29 cellular contexts compared by ENCODE assay signal in the genomic region with DNA sequence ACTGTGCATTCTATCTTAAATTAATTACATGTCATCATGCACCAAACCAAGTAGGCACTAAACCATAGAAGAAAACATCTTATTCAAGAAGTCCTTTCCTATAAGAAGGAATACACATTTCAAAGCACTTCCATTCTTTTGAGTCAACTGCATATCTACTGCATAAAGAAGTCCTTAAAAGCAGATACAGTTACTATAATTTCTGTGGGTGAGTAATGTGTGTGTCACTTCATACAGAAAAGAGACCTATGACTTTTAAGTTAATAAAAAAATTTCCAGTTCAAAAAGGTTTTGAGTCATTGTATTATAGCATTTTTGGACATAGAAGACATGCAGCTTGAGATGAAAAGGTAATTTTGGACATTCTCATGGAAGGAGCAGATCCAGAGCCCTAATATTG.
DNase-seq lines count a peak whose midpoint lies in the region; ATAC-seq, FAIRE-seq and TF ChIP-seq lines count a peak whose summit lies in the region.
"Had no signal": no experiment of that assay in that cellular context is flagged by ENCODE, and none has a peak within 500 bp of the region (broad histone marks: within the 10 kb centered on the region; RNA-seq: fewer than 3 reads in every experiment).

No MANE protein-coding gene starts in this region.

- no peak for TF ChIP-seq CTCF in bronchial epithelial cell (IDR thresholded peaks at IDR 0.05; ENCODE audit: insufficient read depth, low read length, severe bottlenecking)
- no peak for TF ChIP-seq CTCF in keratinocyte (optimal IDR thresholded peaks at IDR 0.05 in 1 of 3, IDR thresholded peaks at IDR 0.05 in 1 of 3, conservative IDR thresholded peaks at IDR 0.05 in 1 of 3; ENCODE audit: extremely low read depth in 1 of 3, insufficient read depth in 2 of 3, low read length in 3 of 3)

- peak; percentile 1 for DNase-seq in COLO829 (ENCODE audit: low spot score)
- peak; percentile 70 for DNase-seq in M059J (ENCODE audit: low read depth)
- DNase-seq in bronchial epithelial cell (ENCODE audit: low read depth): peak; percentile 88
- DNase-seq in keratinocyte (ENCODE audit: low read depth, low spot score): peak; percentile 35
- DNase-seq in immature natural killer cell: no peak
- DNase-seq in GM19240 (ENCODE audit: insufficient read length, low spot score): no peak
- DNase-seq: ACHN; activated CD4-positive, alpha-beta T cell treated with anti-CD3 and anti-CD28 coated beads, Interleukin-2, amount 50 U/mL, for 48 hours; activated naive CD4-positive, alpha-beta T cell treated with anti-CD3 and anti-CD28 coated beads for 36 hours; amniotic stem cell; Caco-2; DMS79 treated with DMSO at 0.1 percent for 48 hours; effector memory CD4-positive, alpha-beta T cell; lower lobe of right lung; natural killer cell; NCI-H1092 treated with DMSO at 0.1 percent for 48 hours; NCI-H187 treated with DMSO at 0.1 percent for 48 hours; occipital lobe; stomach; tibial artery had no signal

- H2AFZ ChIP-seq in keratinocyte (ENCODE audit: control insufficient read depth, low read length): no peak overlapping the region

- peaks cover 22% of the 10 kb centered on the region for H3K4me1 ChIP-seq in keratinocyte (ENCODE audit: control insufficient read depth, extremely low read depth, insufficient read depth, low read length)
- H3K4me1 ChIP-seq: BLaER1 treated with 17β-estradiol and CSF1 and Interleukin-3, amounts not matched to agents 10 nM and 100 nM; breast epithelium; Caco-2; lower lobe of right lung; stomach; tibial artery had no signal

- peaks cover 0 to 15% (median 8%) of the 10 kb centered on the region in 3 donors for H3K36me3 Mint-ChIP-seq in immature natural killer cell
- H3K36me3 Mint-ChIP-seq: natural killer cell had no signal

- H3K27ac ChIP-seq in keratinocyte (ENCODE audit: control insufficient read depth, insufficient read depth, low read length): peak overlapping the region; percentile 71
- H3K27ac ChIP-seq: BLaER1 treated with 17β-estradiol and CSF1 and Interleukin-3, amounts not matched to agents 10 nM and 100 nM; breast epithelium; lower lobe of right lung; skin epidermis; stomach; tibial artery had no signal

- H3K9ac ChIP-seq in keratinocyte (ENCODE audit: control insufficient read depth, extremely low read depth, insufficient read depth, low read length): no peak overlapping the region
- H3K9ac ChIP-seq: BLaER1 treated with 17β-estradiol and CSF1 and Interleukin-3, amounts not matched to agents 10 nM and 100 nM had no signal

- FAIRE-seq in bronchial epithelial cell (lab: Jason Lieb, UNC) (no peak), keratinocyte (lab: Jason Lieb, UNC) (no peak)
- FAIRE-seq: GM18507, RCC 7860, TTC549 had no signal

- no peaks in the 10 kb centered on the region for H3K9me3 Mint-ChIP-seq in immature natural killer cell
- H3K9me3 Mint-ChIP-seq: activated naive CD4-positive, alpha-beta T cell treated with anti-CD3 and anti-CD28 coated beads for 36 hours; natural killer cell had no signal

- H3K4me3 ChIP-seq in bronchial epithelial cell (ENCODE audit: low read depth, low read length): no peak overlapping the region
- peak overlapping the region in 1 of 3 experiments; percentile 51 for H3K4me3 ChIP-seq in keratinocyte (ENCODE audit: control insufficient read depth in 2 of 3, extremely low read depth in 1 of 3, insufficient read depth in 2 of 3, low read depth in 1 of 3, low read length in 3 of 3)
- H3K4me3 ChIP-seq: BLaER1 treated with 17β-estradiol and CSF1 and Interleukin-3, amounts not matched to agents 10 nM and 100 nM; breast epithelium; lower lobe of right lung; skin epidermis; stomach; tibial artery had no signal

- no peaks in the 10 kb centered on the region for H3K4me1 Mint-ChIP-seq in immature natural killer cell
- H3K4me1 Mint-ChIP-seq: natural killer cell had no signal

- H3K27me3 ChIP-seq in bronchial epithelial cell (ENCODE audit: control insufficient read depth, insufficient read depth, low read length): no peaks in the 10 kb centered on the region
- no peaks in the 10 kb centered on the region for H3K27me3 ChIP-seq in keratinocyte (ENCODE audit: control insufficient read depth, extremely low read depth, insufficient read depth, low read length)
- H3K27me3 ChIP-seq: BLaER1 treated with 17β-estradiol and CSF1 and Interleukin-3, amounts not matched to agents 10 nM and 100 nM; breast epithelium; stomach; tibial artery had no signal

- ATAC-seq in HG03108 (IDR thresholded peaks at IDR 0.05; ENCODE audit: unreplicated experiment) (no peak), GM21423 (IDR thresholded peaks at IDR 0.05; ENCODE audit: unreplicated experiment) (no peak)
- ATAC-seq: activated CD4-positive, CD25-positive, alpha-beta regulatory T cell treated with anti-CD3 and anti-CD28 coated beads, Interleukin-2, amount 50 U/mL, for 24 hours; lower lobe of right lung; natural killer cell had no signal

- H3K36me3 ChIP-seq in bronchial epithelial cell (ENCODE audit: control insufficient read depth, insufficient read depth, low read length): no peaks in the 10 kb centered on the region
- H3K36me3 ChIP-seq in keratinocyte (ENCODE audit: control insufficient read depth in 2 of 2, extremely low read depth in 1 of 2, insufficient read depth in 2 of 2, low read length in 2 of 2): no peaks in the 10 kb centered on the region
- H3K36me3 ChIP-seq: BLaER1 treated with 17β-estradiol and CSF1 and Interleukin-3, amounts not matched to agents 10 nM and 100 nM; breast epithelium; lower lobe of right lung; tibial artery had no signal

- H3K79me2 ChIP-seq in keratinocyte (ENCODE audit: control insufficient read depth, insufficient read depth, low read length): no peaks in the 10 kb centered on the region

- no peak overlapping the region for H3K27ac Mint-ChIP-seq in immature natural killer cell
- H3K27ac Mint-ChIP-seq: activated naive CD4-positive, alpha-beta T cell treated with anti-CD3 and anti-CD28 coated beads for 36 hours; natural killer cell had no signal

- no peaks in the 10 kb centered on the region for H3K9me1 ChIP-seq in keratinocyte (ENCODE audit: control insufficient read depth, extremely low read depth, insufficient read depth, low read length)

- H4K20me1 ChIP-seq in keratinocyte (ENCODE audit: control insufficient read depth, extremely low read depth, insufficient read depth, low read length): no peaks in the 10 kb centered on the region
- H4K20me1 ChIP-seq: BLaER1 treated with 17β-estradiol and CSF1 and Interleukin-3, amounts not matched to agents 10 nM and 100 nM had no signal

- peak overlapping the region; percentile 65 for H3K4me2 ChIP-seq in keratinocyte (ENCODE audit: control insufficient read depth, extremely low read depth, insufficient read depth, low read depth, low read length)
- H3K4me2 ChIP-seq: BLaER1 treated with 17β-estradiol and CSF1 and Interleukin-3, amounts not matched to agents 10 nM and 100 nM had no signal

- H3K4me3 Mint-ChIP-seq in immature natural killer cell: no peak overlapping the region
- H3K4me3 Mint-ChIP-seq: activated naive CD4-positive, alpha-beta T cell treated with anti-CD3 and anti-CD28 coated beads for 36 hours; natural killer cell had no signal

- H3K9me3 ChIP-seq in keratinocyte (ENCODE audit: control insufficient read depth, low read depth, low read length): no peaks in the 10 kb centered on the region
- H3K9me3 ChIP-seq: BLaER1 treated with 17β-estradiol and CSF1 and Interleukin-3, amounts not matched to agents 10 nM and 100 nM; breast epithelium; Caco-2; lower lobe of right lung; stomach; tibial artery had no signal

- dilution Hi-C loops in keratinocyte (cut with MboI; ENCODE audit: extremely low pct_ligation_motif_present, low sequenced_read_pairs): no loop called here

- peaks cover 0 to 2% (median 0%) of the 10 kb centered on the region in 3 donors for H3K27me3 Mint-ChIP-seq in immature natural killer cell (ENCODE audit: low read depth in 3 of 3)

Comparison
In these comparisons a context has a peak if more than half of its experiments do, and no peak if none do; other contexts are left out.
1. DNase-seq: peak in COLO829 (single experiment), M059J (single experiment), bronchial epithelial cell (single experiment) and keratinocyte (single experiment); none in immature natural killer cell (0 of 3) and GM19240 (single experiment).